1 cellular context compared by ENCODE assay signal in genomic region chr19:10975374-10976036, GRCh38.
TF ChIP-seq lines count a peak whose summit lies in the region.

No MANE protein-coding gene starts in this region.

TF ChIP-seq in SK-N-SH, 30 proteins besides CTCF, POLR2A, EP300 and RAD21 (continued from another document):
- TF ChIP-seq RXRA (IDR thresholded peaks at IDR 0.05; ENCODE audit: borderline replicate concordance, low read depth): no peak
- no peak for TF ChIP-seq FOXM1 (IDR thresholded peaks at IDR 0.05; ENCODE audit: low read depth)
